In genomic region chr16:11097782-11098167, GRCh38 we compare ENCODE assay signal across 24 cellular contexts.
DNase-seq lines count a peak whose midpoint lies in the region; ATAC-seq and TF ChIP-seq lines count a peak whose summit lies in the region.
"Had no signal": no experiment of that assay in that cellular context is flagged by ENCODE, and none has a peak within 500 bp of the region (broad histone marks: within the 10 kb centered on the region; RNA-seq: fewer than 3 reads in every experiment).

No MANE protein-coding gene starts in this region.

- H3K4me1 ChIP-seq in HEK293 (ENCODE audit: control insufficient read depth, insufficient read depth, low read length), result peaks cover 2% of the 10 kb centered on the region
- H3K4me1 ChIP-seq: breast epithelium had no signal

- CTCF ChIA-PET in HEK293 (lab: Yijun Ruan, JAX), result no interaction called here

- intact Hi-C loops in activated T-helper 1 cell treated with anti-CD3 and anti-CD28 coated beads, Interleukin-12 subunit alpha, Interleukin-12 subunit beta, Interleukin-2, Interleukin-4 antibody, amounts not matched to agents 30 ng/mL and 10 ng/mL and 1 ng/mL, durations not matched to agents 14 hours and 24 hours and 36 hours (cut with micrococcal nuclease), result loop anchor here (5.0 to 10.0 kb wide), 2 partner anchors 223 to 1440 kb away; partner anchors contain the start of gene CIITA

- ATAC-seq in GM18520 (IDR thresholded peaks at IDR 0.05; ENCODE audit: unreplicated experiment), result no peak
- ATAC-seq: gastrocnemius medialis had no signal

- peak; percentile 22 for DNase-seq in activated T-cell treated with anti-CD3 and anti-CD28 coated beads, Interleukin-2, amount 50 U/mL, for 24 hours
- no peak for DNase-seq in activated T-cell treated with anti-CD3 and anti-CD28 coated beads, Interleukin-2, amount 50 U/mL, for 1 hour
- DNase-seq in activated T-helper 1 cell treated with anti-CD3 and anti-CD28 coated beads, Interleukin-12 subunit alpha, Interleukin-12 subunit beta, Interleukin-2, Interleukin-4 antibody, amounts not matched to agents 30 ng/mL and 10 ng/mL and 1 ng/mL, durations not matched to agents 14 hours and 24 hours and 36 hours (ENCODE audit: low spot score), result no peak
- no peak for DNase-seq in ACHN
- DNase-seq in stimulated activated naive CD4-positive, alpha-beta T cell (lab: John Stamatoyannopoulos, UW), result no peak
- DNase-seq: activated CD4-positive, alpha-beta T cell treated with anti-CD3 and anti-CD28 coated beads, Interleukin-2, amount 50 U/mL, for 4 hours; activated naive CD4-positive, alpha-beta T cell treated with Interleukin-2 at 50 U/mL for 16 hours; BE2C; CD8-positive, alpha-beta memory T cell; EL; gastrocnemius medialis; GOT3; HFFc6; NCI-H1048; NCI-H1694; NCI-H446 treated with DMSO at 0.1 percent for 48 hours; NCI-H82; small intestine had no signal

- in situ Hi-C loops in ACHN (cut with HindIII; ENCODE audit: low pct_ligation_motif_present, low pct_unique_long_range_greater_than_20kb, low sequenced_read_pairs), result no loop called here

- H3K36me3 ChIP-seq in HEK293 (ENCODE audit: control insufficient read depth in 2 of 2, insufficient read depth in 1 of 2, low read length in 2 of 2), result no peaks in the 10 kb centered on the region
- H3K36me3 ChIP-seq: BE2C, breast epithelium, gastrocnemius medialis, thyroid gland, vagina had no signal

- no peak overlapping the region for H3K27ac ChIP-seq in HEK293 (ENCODE audit: extremely low read depth, low read depth, low read length)
- H3K27ac ChIP-seq: breast epithelium, gastrocnemius medialis, vagina had no signal

- peaks cover 57% of the 10 kb centered on the region for H3K36me3 Mint-ChIP-seq in activated T-cell treated with anti-CD3 and anti-CD28 coated beads, Interleukin-2, amount 50 U/mL, for 24 hours (ENCODE audit: low read depth)
- peaks cover 14% of the 10 kb centered on the region for H3K36me3 Mint-ChIP-seq in activated T-helper 1 cell treated with anti-CD3 and anti-CD28 coated beads, Interleukin-12 subunit alpha, Interleukin-12 subunit beta, Interleukin-2, Interleukin-4 antibody, amounts not matched to agents 30 ng/mL and 10 ng/mL and 1 ng/mL, durations not matched to agents 14 hours and 24 hours and 36 hours (ENCODE audit: low read depth)
- H3K36me3 Mint-ChIP-seq in nephron (ENCODE audit: low read depth), result no peaks in the 10 kb centered on the region

- H3K9me3 Mint-ChIP-seq in activated T-cell treated with anti-CD3 and anti-CD28 coated beads, Interleukin-2, amount 50 U/mL, for 24 hours, result no peaks in the 10 kb centered on the region
- no peaks in the 10 kb centered on the region for H3K9me3 Mint-ChIP-seq in activated T-helper 1 cell treated with anti-CD3 and anti-CD28 coated beads, Interleukin-12 subunit alpha, Interleukin-12 subunit beta, Interleukin-2, Interleukin-4 antibody, amounts not matched to agents 30 ng/mL and 10 ng/mL and 1 ng/mL, durations not matched to agents 14 hours and 24 hours and 36 hours
- H3K9me3 Mint-ChIP-seq in nephron, result no peaks in the 10 kb centered on the region
- H3K9me3 Mint-ChIP-seq: CD8-positive, alpha-beta memory T cell; HFFc6 had no signal

- H3K4me3 Mint-ChIP-seq in activated T-cell treated with anti-CD3 and anti-CD28 coated beads, Interleukin-2, amount 50 U/mL, for 24 hours, result no peak overlapping the region
- no peak overlapping the region for H3K4me3 Mint-ChIP-seq in activated T-helper 1 cell treated with anti-CD3 and anti-CD28 coated beads, Interleukin-12 subunit alpha, Interleukin-12 subunit beta, Interleukin-2, Interleukin-4 antibody, amounts not matched to agents 30 ng/mL and 10 ng/mL and 1 ng/mL, durations not matched to agents 14 hours and 24 hours and 36 hours
- no peak overlapping the region for H3K4me3 Mint-ChIP-seq in nephron
- H3K4me3 Mint-ChIP-seq: HFFc6 had no signal

- POLR2A ChIA-PET in HEK293 (lab: Yijun Ruan, JAX), result no interaction called here

- no peaks in the 10 kb centered on the region for H3K9me3 ChIP-seq in HEK293 (ENCODE audit: control insufficient read depth, insufficient read depth, low read depth, low read length)
- H3K9me3 ChIP-seq: BE2C, breast epithelium, gastrocnemius medialis, thyroid gland, vagina had no signal

- no peaks in the 10 kb centered on the region for H3K27me3 Mint-ChIP-seq in activated T-cell treated with anti-CD3 and anti-CD28 coated beads, Interleukin-2, amount 50 U/mL, for 24 hours
- no peaks in the 10 kb centered on the region for H3K27me3 Mint-ChIP-seq in activated T-helper 1 cell treated with anti-CD3 and anti-CD28 coated beads, Interleukin-12 subunit alpha, Interleukin-12 subunit beta, Interleukin-2, Interleukin-4 antibody, amounts not matched to agents 30 ng/mL and 10 ng/mL and 1 ng/mL, durations not matched to agents 14 hours and 24 hours and 36 hours (ENCODE audit: insufficient read depth)
- H3K27me3 Mint-ChIP-seq in nephron (ENCODE audit: low read depth), result no peaks in the 10 kb centered on the region

- peaks cover 93% of the 10 kb centered on the region for H3K4me1 Mint-ChIP-seq in activated T-cell treated with anti-CD3 and anti-CD28 coated beads, Interleukin-2, amount 50 U/mL, for 24 hours (ENCODE audit: low read depth)
- peaks cover 88% of the 10 kb centered on the region for H3K4me1 Mint-ChIP-seq in activated T-helper 1 cell treated with anti-CD3 and anti-CD28 coated beads, Interleukin-12 subunit alpha, Interleukin-12 subunit beta, Interleukin-2, Interleukin-4 antibody, amounts not matched to agents 30 ng/mL and 10 ng/mL and 1 ng/mL, durations not matched to agents 14 hours and 24 hours and 36 hours (ENCODE audit: low read depth)
- H3K4me1 Mint-ChIP-seq in nephron, result peaks cover 83% of the 10 kb centered on the region

- H3K27ac Mint-ChIP-seq in activated T-cell treated with anti-CD3 and anti-CD28 coated beads, Interleukin-2, amount 50 U/mL, for 24 hours, result peak overlapping the region; percentile 99
- peak overlapping the region; percentile 35 for H3K27ac Mint-ChIP-seq in activated T-helper 1 cell treated with anti-CD3 and anti-CD28 coated beads, Interleukin-12 subunit alpha, Interleukin-12 subunit beta, Interleukin-2, Interleukin-4 antibody, amounts not matched to agents 30 ng/mL and 10 ng/mL and 1 ng/mL, durations not matched to agents 14 hours and 24 hours and 36 hours
- H3K27ac Mint-ChIP-seq in nephron, result peak overlapping the region in 2 of 3 experiments; percentile 63 to 80
- H3K27ac Mint-ChIP-seq: HFFc6 had no signal

- no peak overlapping the region for H3K4me3 ChIP-seq in HEK293 (ENCODE audit: low read depth, low read length)
- H3K4me3 ChIP-seq: breast epithelium, gastrocnemius medialis, thyroid gland, vagina had no signal

- TF ChIP-seq CTCF in HEK293 (tag by site-specific recombination; IDR thresholded peaks at IDR 0.05) (no peak), nephron (IDR thresholded peaks at IDR 0.05; ENCODE audit: unreplicated experiment in 3 of 3) (no peak)

TF ChIP-seq in HEK293, 187 proteins besides CTCF, POLR2A, EP300 and RAD21:
- peak; percentile 62 for TF ChIP-seq SCRT2 (tag by site-specific recombination; IDR thresholded peaks at IDR 0.05)
- no peak for TF ChIP-seq KLF16 (tag by site-specific recombination; IDR thresholded peaks at IDR 0.05)
- no peak for TF ChIP-seq ZNF580 (tag by site-specific recombination; IDR thresholded peaks at IDR 0.05)
- TF ChIP-seq ZNF157 (tag by site-specific recombination; IDR thresholded peaks at IDR 0.05), result no peak
- TF ChIP-seq ZFP41 (tag by site-specific recombination; IDR thresholded peaks at IDR 0.05; ENCODE audit: borderline replicate concordance), result no peak

Comparison
In these comparisons a context has a peak if more than half of its experiments do, and no peak if none do; other contexts are left out.
1. H3K27ac Mint-ChIP-seq: peak in every context shown above with its lines; median percentile 99 in activated T-cell treated with anti-CD3 and anti-CD28 coated beads, Interleukin-2, amount 50 U/mL, for 24 hours; 72 in nephron; 35 in activated T-helper 1 cell treated with anti-CD3 and anti-CD28 coated beads, Interleukin-12 subunit alpha, Interleukin-12 subunit beta, Interleukin-2, Interleukin-4 antibody, amounts not matched to agents 30 ng/mL and 10 ng/mL and 1 ng/mL, durations not matched to agents 14 hours and 24 hours and 36 hours.